ENCODE assay signal across 9 cellular contexts in genomic region chr1:23810818-23811420, GRCh38. TPM values are rescaled to one million over a fixed set of nuclear protein-coding genes. Genes with fewer than 3 reads are reported as not detected.
DNase-seq lines count a peak whose midpoint lies in the region; ATAC-seq, FAIRE-seq and TF ChIP-seq lines count a peak whose summit lies in the region.
"Had no signal": no experiment of that assay in that cellular context is flagged by ENCODE, and none has a peak within 500 bp of the region (broad histone marks: within the 10 kb centered on the region; RNA-seq: fewer than 3 reads in every experiment).

No MANE protein-coding gene starts in this region.

- intact Hi-C loops in GM12878 (cut with micrococcal nuclease; ENCODE audit: unreplicated experiment) (loop anchor here (1.0 to 10.0 kb wide), 2 partner anchors 43 to 214 kb away; no protein-coding TSS in a partner anchor), kidney (cut with DNase I) (no loop called here), stomach (cut with DNase I; ENCODE audit: low total_unique reads) (no loop called here)

- no peak overlapping the region; the same call in 1 of the 2 replicates for H3K4me2 ChIP-seq in GM12878 (ENCODE audit: control insufficient read depth, insufficient read depth)

- H3K27ac ChIP-seq in GM12878 (ENCODE audit: control insufficient read depth, insufficient read depth) (peak overlapping the region; percentile 38), kidney (ENCODE audit: low read depth in 2 of 2, low read length in 2 of 2) (no peak overlapping the region), stomach (peak overlapping the region in 3 of 5 donors; percentile 27 to 56 (median 42))
- H3K27ac ChIP-seq: SK-N-MC had no signal

- H3K4me3 ChIP-seq in GM12878 (no peak overlapping the region), kidney (ENCODE audit: low read length in 2 of 2) (no peak overlapping the region), stomach (no peak overlapping the region)
- H3K4me3 ChIP-seq: SK-N-MC had no signal

- CTCF ChIA-PET in GM12878 (lab: Yijun Ruan, JAX) = interaction anchor here (0.7 to 6.7 kb wide), 38 partner anchors 9 to 253 kb away, joined by 3 to 220 read pairs (median 6); partner anchors contain the start of genes CNR2, FUCA1, GALE and HMGCL

- peak; percentile 78 for DNase-seq in GDM1 (lab: John Stamatoyannopoulos, UW)
- DNase-seq in GM12878 (ENCODE audit: low read depth, low spot score) = peak; percentile 59
- no peak for DNase-seq in kidney
- peak; percentile 59 for DNase-seq in stomach
- DNase-seq in SHP77 treated with DMSO at 0.1 percent for 48 hours (lab: John Stamatoyannopoulos, UW) = no peak

- SMC1A ChIA-PET in GM12878 (lab: Charles Lee; ENCODE audit: uncharacterized antibody, unreplicated experiment) = interaction anchor here (0.8 to 6.9 kb wide), 22 partner anchors 9 to 192 kb away, joined by 3 to 117 read pairs (median 8); partner anchors contain the start of genes CNR2, FUCA1, HMGCL and PITHD1

- RAD21 ChIA-PET in GM12878 (lab: Charles Lee; ENCODE audit: unreplicated experiment) = interaction anchor here (0.6 to 6.7 kb wide), 26 partner anchors 8 to 220 kb away, joined by 3 to 175 read pairs (median 5); partner anchors contain the start of genes CNR2, FUCA1 and HMGCL

- H2AFZ ChIP-seq in GM12878 (ENCODE audit: control insufficient read depth, low read depth, low read length) = peak overlapping the region; percentile 50; the same call in 1 of the 2 replicates

- POLR2A ChIA-PET in GM12878 (lab: Charles Lee) = interaction anchor here (0.6 to 4.0 kb wide), 13 partner anchors 11 to 172 kb away, joined by 3 to 14 read pairs (median 5); partner anchors contain the start of genes FUCA1, GALE, HMGCL and PITHD1

- H3K4me1 ChIP-seq in GM12878 (ENCODE audit: control insufficient read depth, insufficient read depth, low read length) (peaks cover 35% of the 10 kb centered on the region), kidney (ENCODE audit: control insufficient read depth in 1 of 2, insufficient read depth in 1 of 2, low read depth in 1 of 2, low read length in 2 of 2) (peaks cover 6 to 9% of the 10 kb centered on the region in 2 donors), stomach (peaks cover 8 to 22% (median 18%) of the 10 kb centered on the region in 4 donors)

- no peaks in the 10 kb centered on the region for H3K79me2 ChIP-seq in GM12878 (ENCODE audit: control insufficient read depth, insufficient read depth, low read length)

- BruUV-seq in GM12878 (replicated peaks; lab: Mats Ljungman, UMichigan) = no TSS peak

- TF ChIP-seq POLR2A in GM12878 (IDR thresholded peaks at IDR 0.05; ENCODE audit: low read depth, low read length) (no peak), stomach (IDR thresholded peaks at IDR 0.05) (no peak)

- H4K20me1 ChIP-seq in GM12878 (ENCODE audit: control insufficient read depth, insufficient read depth) = no peaks in the 10 kb centered on the region

- H3K27me3 ChIP-seq in GM12878 (replicated peaks in 1 of 2; ENCODE audit: control insufficient read depth in 2 of 2, insufficient read depth in 2 of 2, low read length in 1 of 2) = no peaks in the 10 kb centered on the region
- no peaks in the 10 kb centered on the region for H3K27me3 ChIP-seq in stomach

- in situ Hi-C loops in GM12878 (cut with MboI) = no loop called here

- no peaks in the 10 kb centered on the region for H3K9me3 ChIP-seq in GM12878 (replicated peaks; ENCODE audit: control insufficient read depth, insufficient read depth, low read length)
- H3K9me3 ChIP-seq in kidney (ENCODE audit: control insufficient read depth in 1 of 2, low read length in 2 of 2) = no peaks in the 10 kb centered on the region
- no peaks in the 10 kb centered on the region for H3K9me3 ChIP-seq in stomach

- peak; percentile 79 for TF ChIP-seq RAD21 in GM12878 (IDR thresholded peaks at IDR 0.05; ENCODE audit: insufficient read depth, low read depth, low read length)

- TF ChIP-seq EP300 in GM12878 (IDR thresholded peaks at IDR 0.05; ENCODE audit: borderline replicate concordance in 1 of 2, control insufficient read depth in 1 of 2, low read depth in 2 of 2, low read length in 2 of 2) = no peak
- TF ChIP-seq EP300 in stomach (IDR thresholded peaks at IDR 0.05) = no peak

- FAIRE-seq in GM12878 (lab: Jason Lieb, UNC) (peak; percentile 56), kidney (lab: Jason Lieb, UNC) (no peak)

- WGBS in GM12878 (ENCODE audit: insufficient coverage, insufficient replicate concordance, low lambda C conversion rate, missing lambda C conversion rate) = 2% methylated on average over 3 of the region's 3 CpGs
- WGBS in stomach, 5 donors = 41 to 54% (median 50%) methylated on average over 3 of the region's 3 CpGs

- H3K9ac ChIP-seq in GM12878 (ENCODE audit: control insufficient read depth, insufficient read depth, low read length) (no peak overlapping the region), kidney (ENCODE audit: low read length in 2 of 2) (no peak overlapping the region)

- H3K36me3 ChIP-seq in GM12878 (ENCODE audit: control insufficient read depth in 2 of 2, insufficient read depth in 2 of 2, low read length in 1 of 2) = peaks cover 0 to 5% of the 10 kb centered on the region in 2 experiments; a peak in 2 of 4 replicates
- H3K36me3 ChIP-seq in kidney (ENCODE audit: control insufficient read depth in 1 of 2, insufficient read depth in 2 of 2, low read length in 2 of 2) = peaks cover 28 to 30% of the 10 kb centered on the region in 2 donors
- H3K36me3 ChIP-seq in stomach = peaks cover 25 to 79% (median 66%) of the 10 kb centered on the region in 4 donors

- TF ChIP-seq CTCF in GM12878 (IDR thresholded peaks at IDR 0.05 in 2 of 3, conservative IDR thresholded peaks at IDR 0.05 in 1 of 3; ENCODE audit: control insufficient read depth in 2 of 3, extremely low read depth in 1 of 3, insufficient read depth in 1 of 3, low read depth in 3 of 3, low read length in 3 of 3) (peak; percentile 63 to 95 (median 88)), kidney (IDR thresholded peaks at IDR 0.05; ENCODE audit: borderline replicate concordance, extremely low read depth, insufficient read depth) (peak; percentile 52), stomach (IDR thresholded peaks at IDR 0.05) (peak in 5 of 7 experiments; percentile 27 to 73 (median 52))

- peak; percentile 47 for ATAC-seq in HG02885 (IDR thresholded peaks at IDR 0.05; ENCODE audit: poor library complexity, unreplicated experiment)
- ATAC-seq in SK-N-SH treated with all-trans-retinoic acid at 6 μM for 48 hours = peak; percentile 77
- peak; percentile 90 for ATAC-seq in GM12878
- ATAC-seq in GM18520 (IDR thresholded peaks at IDR 0.05; ENCODE audit: unreplicated experiment) = no peak

RNA-seq across cellular contexts. Expression of gene GALE, which starts 10.4 kb away (rescaled TPM):
- 22.6 and 31.0 TPM in 2 replicates for total RNA-seq in GM12878 (2013; cell fraction: nucleolus; rRNA removed)
- total RNA-seq in GM12878 (2014; rRNA removed) (46.8 and 51.6 TPM in 2 replicates), GM12878 (2014; rRNA removed; fragmentation: Illumina TruSeq; extraction: Trizol) (24.2 and 27.6 TPM in 2 replicates), GM12878 (2021) (41.7 and 47.5 TPM in 2 replicates), kidney (68.1 TPM), stomach (100 to 1,000 TPM in 3 of 5 donors, 10 to 100 TPM in 2; 34.4 to 401 (median 134) TPM)
- 11.5 TPM for polyA plus RNA-seq in GM12878 (2011; ENCODE audit: low read depth)
- polyA plus RNA-seq in GM12878 (2011; rRNA removed) (14.5 and 23.8 TPM in 2 replicates), GM12878 (2014; fragmentation: Illumina TruSeq; extraction: Trizol) (23.6 and 34.0 TPM in 2 replicates), GM12878 (2014; fragmentation: Nextera tagmentation; extraction: Ambion mirVana) (1 to 10 TPM; 4.2 to 10.0 TPM), GM12878 (2014; rRNA removed) (50.2 and 50.8 TPM in 2 replicates), GM12878 (2016; fragmentation: Nextera tagmentation; extraction: Ambion mirVana) (10 to 100 TPM; 72.2 to 93.7 TPM), kidney (ENCODE audit: insufficient read depth, low read depth, low replicate concordance) (73.7 TPM), stomach (100 to 1,000 TPM; 107 to 443 (median 165) TPM)
- 35.5 and 41.5 TPM in 2 replicates for polyA plus RNA-seq in GM12878 (2011; cell fraction: cytosol; rRNA removed)
- 46.5 and 47.9 TPM in 2 replicates for polyA plus RNA-seq in GM12878 (2011; cell fraction: nucleus; rRNA removed)
- 21.1 and 26.8 TPM in 2 replicates for polyA plus RNA-seq in GM12878 (2012)
- polyA minus RNA-seq in GM12878 (2011; rRNA and poly(A)+ RNA removed) = 10.7 and 20.4 TPM in 2 replicates
- 10.0 and 10.7 TPM in 2 replicates for polyA minus RNA-seq in GM12878 (2011; cell fraction: cytosol; rRNA and poly(A)+ RNA removed)
- 7.7 and 12.5 TPM in 2 replicates for polyA minus RNA-seq in GM12878 (2011; cell fraction: nucleus; rRNA and poly(A)+ RNA removed)

RNA-seq across cellular contexts. Expression of gene HMGCL, which starts 14.3 kb away (rescaled TPM):
- total RNA-seq in GM12878 (2013; cell fraction: nucleolus; rRNA removed) = 49.0 and 49.4 TPM in 2 replicates
- total RNA-seq in GM12878 (2014; rRNA removed) = 34.2 and 35.9 TPM in 2 replicates
- total RNA-seq in GM12878 (2014; rRNA removed; fragmentation: Illumina TruSeq; extraction: Trizol) = 29.4 and 34.0 TPM in 2 replicates
- total RNA-seq in GM12878 (2021) = 29.4 and 33.1 TPM in 2 replicates
- 32.9 TPM for polyA plus RNA-seq in GM12878 (2011; ENCODE audit: low read depth)
- polyA plus RNA-seq in GM12878 (2011; rRNA removed) = 30.6 and 35.5 TPM in 2 replicates
- 35.9 and 40.0 TPM in 2 replicates for polyA plus RNA-seq in GM12878 (2011; cell fraction: cytosol; rRNA removed)
- 21.1 and 28.7 TPM in 2 replicates for polyA plus RNA-seq in GM12878 (2011; cell fraction: nucleus; rRNA removed)
- 32.2 and 51.7 TPM in 2 replicates for polyA plus RNA-seq in GM12878 (2012)
- polyA plus RNA-seq in GM12878 (2014; fragmentation: Illumina TruSeq; extraction: Trizol) = 28.0 and 34.2 TPM in 2 replicates
- 100 to 1,000 TPM in 1 of 2 experiments, 10 to 100 TPM in 1; 75.9 to 127 TPM for polyA plus RNA-seq in GM12878 (2014; fragmentation: Nextera tagmentation; extraction: Ambion mirVana)
- polyA plus RNA-seq in GM12878 (2014; rRNA removed) = 32.1 and 37.3 TPM in 2 replicates
- 10 to 100 TPM; 40.1 to 40.5 TPM for polyA plus RNA-seq in GM12878 (2016; fragmentation: Nextera tagmentation; extraction: Ambion mirVana)
- polyA minus RNA-seq in GM12878 (2011; rRNA and poly(A)+ RNA removed) = 25.5 and 28.4 TPM in 2 replicates
- 6.3 and 8.2 TPM in 2 replicates for polyA minus RNA-seq in GM12878 (2011; cell fraction: cytosol; rRNA and poly(A)+ RNA removed)
- polyA minus RNA-seq in GM12878 (2011; cell fraction: nucleus; rRNA and poly(A)+ RNA removed) = 8.8 and 12.3 TPM in 2 replicates
- total RNA-seq in kidney = 51.5 TPM
- 205 TPM for polyA plus RNA-seq in kidney (ENCODE audit: insufficient read depth, low read depth, low replicate concordance)
- total RNA-seq in stomach = 10 to 100 TPM in 4 of 5 donors, not detected in 1; 20.1 to 52.7 (median 36.7) TPM
- 10 to 100 TPM; 39.8 to 71.0 (median 46.1) TPM for polyA plus RNA-seq in stomach

RNA-seq across cellular contexts. Expression of gene LYPLA2, which starts 20.0 kb away (rescaled TPM):
- 15.9 and 20.7 TPM in 2 replicates for total RNA-seq in GM12878 (2013; cell fraction: nucleolus; rRNA removed)
- total RNA-seq in GM12878 (2014; rRNA removed) (94.0 and 107 TPM in 2 replicates), GM12878 (2014; rRNA removed; fragmentation: Illumina TruSeq; extraction: Trizol) (28.8 and 30.1 TPM in 2 replicates), GM12878 (2021) (77.0 and 79.6 TPM in 2 replicates), kidney (71.3 TPM), stomach (10 to 100 TPM; 29.0 to 84.6 (median 36.2) TPM)
- polyA plus RNA-seq in GM12878 (2011; ENCODE audit: low read depth) = 23.2 TPM
- polyA plus RNA-seq in GM12878 (2011; rRNA removed) (21.9 and 41.5 TPM in 2 replicates), GM12878 (2014; fragmentation: Illumina TruSeq; extraction: Trizol) (15.5 and 47.7 TPM in 2 replicates), GM12878 (2014; fragmentation: Nextera tagmentation; extraction: Ambion mirVana) (1 to 10 TPM; 2.7 to 5.9 TPM), GM12878 (2014; rRNA removed) (110 and 131 TPM in 2 replicates), GM12878 (2016; fragmentation: Nextera tagmentation; extraction: Ambion mirVana) (100 to 1,000 TPM; 116 to 129 TPM), kidney (ENCODE audit: insufficient read depth, low read depth, low replicate concordance) (133 TPM), stomach (10 to 100 TPM; 61.1 to 85.2 (median 67.6) TPM)
- polyA plus RNA-seq in GM12878 (2011; cell fraction: cytosol; rRNA removed) = 72.1 and 103 TPM in 2 replicates
- 115 and 123 TPM in 2 replicates for polyA plus RNA-seq in GM12878 (2011; cell fraction: nucleus; rRNA removed)
- 46.2 and 62.6 TPM in 2 replicates for polyA plus RNA-seq in GM12878 (2012)
- polyA minus RNA-seq in GM12878 (2011; rRNA and poly(A)+ RNA removed) = 25.5 and 47.7 TPM in 2 replicates
- polyA minus RNA-seq in GM12878 (2011; cell fraction: cytosol; rRNA and poly(A)+ RNA removed) = 26.0 and 26.1 TPM in 2 replicates
- polyA minus RNA-seq in GM12878 (2011; cell fraction: nucleus; rRNA and poly(A)+ RNA removed) = 16.3 and 23.5 TPM in 2 replicates

RNA-seq across cellular contexts. Expression of gene PITHD1, which starts 32.7 kb away (rescaled TPM):
- 19.1 and 27.2 TPM in 2 replicates for total RNA-seq in GM12878 (2013; cell fraction: nucleolus; rRNA removed)
- 75.6 and 81.1 TPM in 2 replicates for total RNA-seq in GM12878 (2014; rRNA removed)
- total RNA-seq in GM12878 (2014; rRNA removed; fragmentation: Illumina TruSeq; extraction: Trizol) = 64.2 and 68.6 TPM in 2 replicates
- 61.7 and 65.5 TPM in 2 replicates for total RNA-seq in GM12878 (2021)
- 51.3 TPM for polyA plus RNA-seq in GM12878 (2011; ENCODE audit: low read depth)
- 80.5 and 82.2 TPM in 2 replicates for polyA plus RNA-seq in GM12878 (2011; rRNA removed)
- 52.2 and 60.4 TPM in 2 replicates for polyA plus RNA-seq in GM12878 (2011; cell fraction: cytosol; rRNA removed)
- 41.3 and 41.4 TPM in 2 replicates for polyA plus RNA-seq in GM12878 (2011; cell fraction: nucleus; rRNA removed)
- polyA plus RNA-seq in GM12878 (2012) = 43.9 and 44.2 TPM in 2 replicates
- 64.4 and 69.9 TPM in 2 replicates for polyA plus RNA-seq in GM12878 (2014; fragmentation: Illumina TruSeq; extraction: Trizol)
- 10 to 100 TPM; 23.7 to 43.3 TPM for polyA plus RNA-seq in GM12878 (2014; fragmentation: Nextera tagmentation; extraction: Ambion mirVana)
- 69.6 and 72.6 TPM in 2 replicates for polyA plus RNA-seq in GM12878 (2014; rRNA removed)
- 10 to 100 TPM; 64.8 to 73.2 TPM for polyA plus RNA-seq in GM12878 (2016; fragmentation: Nextera tagmentation; extraction: Ambion mirVana)
- 15.8 and 23.9 TPM in 2 replicates for polyA minus RNA-seq in GM12878 (2011; rRNA and poly(A)+ RNA removed)
- 7.1 and 9.4 TPM in 2 replicates for polyA minus RNA-seq in GM12878 (2011; cell fraction: cytosol; rRNA and poly(A)+ RNA removed)
- polyA minus RNA-seq in GM12878 (2011; cell fraction: nucleus; rRNA and poly(A)+ RNA removed) = 8.7 and 15.4 TPM in 2 replicates
- total RNA-seq in kidney = 40.4 TPM
- polyA plus RNA-seq in kidney (ENCODE audit: insufficient read depth, low read depth, low replicate concordance) = 57.7 TPM
- 10 to 100 TPM; 18.1 to 62.0 (median 34.5) TPM for total RNA-seq in stomach
- 10 to 100 TPM; 35.2 to 52.1 (median 47.5) TPM for polyA plus RNA-seq in stomach

RNA-seq across cellular contexts. Expression of gene FUCA1, which starts 57.2 kb away (rescaled TPM):
- total RNA-seq in GM12878 (2013; cell fraction: nucleolus; rRNA removed) = 37.5 and 45.4 TPM in 2 replicates
- 53.7 and 59.5 TPM in 2 replicates for total RNA-seq in GM12878 (2014; rRNA removed)
- total RNA-seq in GM12878 (2014; rRNA removed; fragmentation: Illumina TruSeq; extraction: Trizol) = 51.4 and 54.4 TPM in 2 replicates
- 41.3 and 42.4 TPM in 2 replicates for total RNA-seq in GM12878 (2021)
- polyA plus RNA-seq in GM12878 (2011; ENCODE audit: low read depth) = 40.3 TPM
- 51.6 and 65.1 TPM in 2 replicates for polyA plus RNA-seq in GM12878 (2011; rRNA removed)
- 31.8 and 33.0 TPM in 2 replicates for polyA plus RNA-seq in GM12878 (2011; cell fraction: cytosol; rRNA removed)
- polyA plus RNA-seq in GM12878 (2011; cell fraction: nucleus; rRNA removed) = 19.2 and 22.0 TPM in 2 replicates
- polyA plus RNA-seq in GM12878 (2012) = 39.7 and 51.5 TPM in 2 replicates
- polyA plus RNA-seq in GM12878 (2014; fragmentation: Illumina TruSeq; extraction: Trizol) = 55.9 and 61.5 TPM in 2 replicates
- 10 to 100 TPM; 33.3 to 41.8 TPM for polyA plus RNA-seq in GM12878 (2014; fragmentation: Nextera tagmentation; extraction: Ambion mirVana)
- 39.6 and 49.9 TPM in 2 replicates for polyA plus RNA-seq in GM12878 (2014; rRNA removed)
- 100 to 1,000 TPM; 112 to 117 TPM for polyA plus RNA-seq in GM12878 (2016; fragmentation: Nextera tagmentation; extraction: Ambion mirVana)
- 29.6 and 35.9 TPM in 2 replicates for polyA minus RNA-seq in GM12878 (2011; rRNA and poly(A)+ RNA removed)
- 10.7 and 11.8 TPM in 2 replicates for polyA minus RNA-seq in GM12878 (2011; cell fraction: cytosol; rRNA and poly(A)+ RNA removed)
- polyA minus RNA-seq in GM12878 (2011; cell fraction: nucleus; rRNA and poly(A)+ RNA removed) = 5.4 and 9.6 TPM in 2 replicates
- 69.2 TPM for total RNA-seq in kidney
- polyA plus RNA-seq in kidney (ENCODE audit: insufficient read depth, low read depth, low replicate concordance) = 88.3 TPM
- total RNA-seq in stomach = 10 to 100 TPM in 3 of 5 donors, 1 to 10 TPM in 2; 4.1 to 80.0 (median 29.0) TPM
- polyA plus RNA-seq in stomach = 10 to 100 TPM; 12.4 to 27.3 (median 18.6) TPM

Comparison
In these comparisons a context has a peak if more than half of its experiments do, and no peak if none do; other contexts are left out.
1. DNase-seq: peak in GDM1 (single experiment), GM12878 (single experiment) and stomach (single experiment); none in kidney (single experiment) and SHP77 treated with DMSO at 0.1 percent for 48 hours (single experiment).
2. H3K27ac ChIP-seq: peak in GM12878 (single experiment) and stomach (3 of 5); none in kidney (0 of 2).
3. Peak in every context shown above with its lines, with median percentiles within 50 percentile points of each other: CTCF ChIP-seq.